ENCODE assay signal across 9 cellular contexts in genomic region chr1:92079441-92079840, GRCh38. TPM values are rescaled to one million over a fixed set of nuclear protein-coding genes. Genes with fewer than 3 reads are reported as not detected.
DNase-seq lines count a peak whose midpoint lies in the region; ATAC-seq, FAIRE-seq and TF ChIP-seq lines count a peak whose summit lies in the region.
"Had no signal": no experiment of that assay in that cellular context is flagged by ENCODE, and none has a peak within 500 bp of the region (broad histone marks: within the 10 kb centered on the region; RNA-seq: fewer than 3 reads in every experiment).

No MANE protein-coding gene starts in this region.

- intact Hi-C loops in naive thymus-derived CD4-positive, alpha-beta T cell (cut with micrococcal nuclease) = no loop called here

- no peak for ATAC-seq in naive thymus-derived CD4-positive, alpha-beta T cell
- no peak for ATAC-seq in HG02642 (IDR thresholded peaks at IDR 0.05; ENCODE audit: poor library complexity, unreplicated experiment)

- no peaks in the 10 kb centered on the region for H3K9me3 ChIP-seq in HEK293 (ENCODE audit: control insufficient read depth, insufficient read depth, low read depth, low read length)
- H3K9me3 ChIP-seq in naive thymus-derived CD4-positive, alpha-beta T cell (ENCODE audit: control insufficient read depth in 2 of 3, low read length in 3 of 3) = no peaks in the 10 kb centered on the region

- H3K27ac ChIP-seq in 22Rv1 (peak overlapping the region; percentile 80), HEK293 (ENCODE audit: extremely low read depth, low read depth, low read length) (no peak overlapping the region)
- peak overlapping the region; percentile 74 for H3K27ac ChIP-seq in naive thymus-derived CD4-positive, alpha-beta T cell (ENCODE audit: low read depth, low read length)

- in situ Hi-C loops in astrocyte of the cerebellum (cut with HindIII; ENCODE audit: low sequenced_read_pairs) = no loop called here
- in situ Hi-C loops in ACHN (cut with HindIII; ENCODE audit: low pct_ligation_motif_present, low pct_unique_long_range_greater_than_20kb, low sequenced_read_pairs) = no loop called here

- H3K4me1 ChIP-seq in HEK293 (ENCODE audit: control insufficient read depth, insufficient read depth, low read length) = peaks cover 2% of the 10 kb centered on the region; the same call in 1 of the 2 replicates
- H3K4me1 ChIP-seq in naive thymus-derived CD4-positive, alpha-beta T cell (ENCODE audit: control insufficient read depth in 2 of 2, insufficient read depth in 2 of 2, low read length in 2 of 2) = peaks cover 0 to 3% of the 10 kb centered on the region in 2 donors

- H3K27ac Mint-ChIP-seq in naive thymus-derived CD4-positive, alpha-beta T cell = peak overlapping the region in 5 of 9 donors; percentile 85 to 97 (median 93)

- DNase-seq in astrocyte of the cerebellum (ENCODE audit: low read depth) (no peak), D721Med (ENCODE audit: insufficient read length, low spot score) (no peak), ACHN (no peak)
- DNase-seq in naive thymus-derived CD4-positive, alpha-beta T cell = peak in 1 of 9 donors; percentile 0
- no peak for DNase-seq in stimulated activated CD4-positive, alpha-beta T cell treated with anti-CD3 and anti-CD28 coated beads, Interleukin-15, amount 100 ng/mL, for 24 hours

- no peaks in the 10 kb centered on the region for H3K36me3 ChIP-seq in HEK293 (ENCODE audit: control insufficient read depth in 2 of 2, insufficient read depth in 1 of 2, low read length in 2 of 2)
- no peaks in the 10 kb centered on the region for H3K36me3 ChIP-seq in naive thymus-derived CD4-positive, alpha-beta T cell (ENCODE audit: control insufficient read depth in 2 of 3, insufficient read depth in 3 of 3, low read length in 3 of 3)

- peaks cover 0 to 8% (median 2%) of the 10 kb centered on the region in 5 donors for H3K36me3 Mint-ChIP-seq in naive thymus-derived CD4-positive, alpha-beta T cell

- CTCF ChIA-PET in HEK293 (lab: Yijun Ruan, JAX) = no interaction called here
- CTCF ChIA-PET in naive thymus-derived CD4-positive, alpha-beta T cell (lab: Charles Lee) = no interaction called here

- H3K4me3 ChIP-seq in HEK293 (ENCODE audit: low read depth, low read length) = no peak overlapping the region
- H3K4me3 ChIP-seq in astrocyte of the cerebellum (ENCODE audit: low read depth, low read length) = peak overlapping the region; percentile 91
- peak overlapping the region; percentile 79 for H3K4me3 ChIP-seq in naive thymus-derived CD4-positive, alpha-beta T cell (ENCODE audit: low read length)

- peaks cover 0 to 3% (median 0%) of the 10 kb centered on the region in 11 donors for H3K9me3 Mint-ChIP-seq in naive thymus-derived CD4-positive, alpha-beta T cell

- H3K27me3 ChIP-seq in naive thymus-derived CD4-positive, alpha-beta T cell (ENCODE audit: control insufficient read depth in 2 of 2, insufficient read depth in 2 of 2, low read length in 2 of 2) = no peaks in the 10 kb centered on the region

- H3K4me3 Mint-ChIP-seq in naive thymus-derived CD4-positive, alpha-beta T cell = peak overlapping the region in 7 of 10 donors; percentile 87 to 99 (median 98)

- H3K27me3 Mint-ChIP-seq in naive thymus-derived CD4-positive, alpha-beta T cell = peaks cover 0 to 1% (median 0%) of the 10 kb centered on the region in 5 donors

- FAIRE-seq in D721Med (lab: Jason Lieb, UNC) = no peak

- POLR2A ChIA-PET in HEK293 (lab: Yijun Ruan, JAX) = no interaction called here
- POLR2A ChIA-PET in naive thymus-derived CD4-positive, alpha-beta T cell (lab: Charles Lee) = no interaction called here

- TF ChIP-seq CTCF in 22Rv1 (IDR thresholded peaks at IDR 0.05) (no peak), HEK293 (tag by site-specific recombination; IDR thresholded peaks at IDR 0.05) (no peak), astrocyte of the cerebellum (IDR thresholded peaks at IDR 0.05; ENCODE audit: low read depth, low read length, missing control alignments) (no peak), D721Med (IDR thresholded peaks at IDR 0.05; ENCODE audit: insufficient read depth, missing control alignments) (no peak)

- peaks cover 5 to 36% (median 29%) of the 10 kb centered on the region in 7 donors for H3K4me1 Mint-ChIP-seq in naive thymus-derived CD4-positive, alpha-beta T cell

TF ChIP-seq in HEK293, 187 proteins besides CTCF, POLR2A, EP300 and RAD21:
- TF ChIP-seq ZNF121 (tag by site-specific recombination; IDR thresholded peaks at IDR 0.05) (peak; percentile 35; the same call in 1 of the 2 replicates), ZNF37A (tag by site-specific recombination; IDR thresholded peaks at IDR 0.05) (no peak), ZBTB7A (tag by site-specific recombination; IDR thresholded peaks at IDR 0.05; ENCODE audit: low read depth) (no peak)
- TF ChIP-seq, protein P1, sequence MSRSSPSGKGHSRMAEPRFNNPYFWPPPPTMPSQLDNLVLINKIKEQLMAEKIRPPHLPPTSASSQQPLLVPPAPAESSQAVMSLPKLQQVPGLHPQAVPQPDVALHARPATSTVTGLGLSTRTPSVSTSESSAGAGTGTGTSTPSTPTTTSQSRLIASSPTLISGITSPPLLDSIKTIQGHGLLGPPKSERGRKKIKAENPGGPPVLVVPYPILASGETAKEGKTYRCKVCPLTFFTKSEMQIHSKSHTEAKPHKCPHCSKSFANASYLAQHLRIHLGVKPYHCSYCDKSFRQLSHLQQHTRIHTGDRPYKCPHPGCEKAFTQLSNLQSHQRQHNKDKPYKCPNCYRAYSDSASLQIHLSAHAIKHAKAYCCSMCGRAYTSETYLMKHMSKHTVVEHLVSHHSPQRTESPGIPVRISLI (tag by site-specific recombination; IDR thresholded peaks at IDR 0.05) = 0 out of 2 replicates have a peak, but pooled peaks have one; percentile 22
- TF ChIP-seq, protein P2, sequence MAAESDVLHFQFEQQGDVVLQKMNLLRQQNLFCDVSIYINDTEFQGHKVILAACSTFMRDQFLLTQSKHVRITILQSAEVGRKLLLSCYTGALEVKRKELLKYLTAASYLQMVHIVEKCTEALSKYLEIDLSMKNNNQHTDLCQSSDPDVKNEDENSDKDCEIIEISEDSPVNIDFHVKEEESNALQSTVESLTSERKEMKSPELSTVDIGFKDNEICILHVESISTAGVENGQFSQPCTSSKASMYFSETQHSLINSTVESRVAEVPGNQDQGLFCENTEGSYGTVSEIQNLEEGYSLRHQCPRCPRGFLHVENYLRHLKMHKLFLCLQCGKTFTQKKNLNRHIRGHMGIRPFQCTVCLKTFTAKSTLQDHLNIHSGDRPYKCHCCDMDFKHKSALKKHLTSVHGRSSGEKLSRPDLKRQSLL (tag by site-specific recombination; IDR thresholded peaks at IDR 0.05) = no peak

RNA-seq across cellular contexts. Expression of gene BTBD8, which starts 0.7 kb away (rescaled TPM):
- total RNA-seq in naive thymus-derived CD4-positive, alpha-beta T cell = 10 to 100 TPM in 1 of 5 experiments, 1 to 10 TPM in 4; 2.4 to 11.4 (median 5.3) TPM
- polyA plus RNA-seq in naive thymus-derived CD4-positive, alpha-beta T cell = 1 to 10 TPM; 1.7 to 1.9 TPM

RNA-seq across cellular contexts. Expression of gene SETSIP, which starts 4.2 kb away (rescaled TPM):
- not detected for total RNA-seq in naive thymus-derived CD4-positive, alpha-beta T cell
- polyA plus RNA-seq in naive thymus-derived CD4-positive, alpha-beta T cell = not detected
- total RNA-seq: mesenteric fat pad had no signal

RNA-seq across cellular contexts. Expression of gene EPHX4, which starts 49.7 kb away (rescaled TPM):
- under 1 TPM in 1 of 5 experiments, not detected in 4; 0.44 TPM for total RNA-seq in naive thymus-derived CD4-positive, alpha-beta T cell
- not detected for polyA plus RNA-seq in naive thymus-derived CD4-positive, alpha-beta T cell
